In genomic region chr12:91566328-91567099, GRCh38 we compare ENCODE assay signal across 21 cellular contexts.
DNase-seq lines count a peak whose midpoint lies in the region; ATAC-seq and TF ChIP-seq lines count a peak whose summit lies in the region.
"Had no signal": no experiment of that assay in that cellular context is flagged by ENCODE, and none has a peak within 500 bp of the region (broad histone marks: within the 10 kb centered on the region; RNA-seq: fewer than 3 reads in every experiment).

No MANE protein-coding gene starts in this region.

- no peaks in the 10 kb centered on the region for H3K36me3 ChIP-seq in HEK293 (ENCODE audit: control insufficient read depth in 2 of 2, insufficient read depth in 1 of 2, low read length in 2 of 2)
- H3K36me3 ChIP-seq in aorta (ENCODE audit: control insufficient read depth in 1 of 2, insufficient read depth in 2 of 2, low read length in 1 of 2) = no peaks in the 10 kb centered on the region
- no peaks in the 10 kb centered on the region for H3K36me3 ChIP-seq in esophagus squamous epithelium
- H3K36me3 ChIP-seq: BLaER1 treated with 17β-estradiol and CSF1 and Interleukin-3, amounts not matched to agents 10 nM and 100 nM had no signal

- intact Hi-C loops in aorta (cut with DNase I) (loop anchor here in 1 of 2 donors (10.0 kb wide), 1 partner anchor 1028 kb away; no protein-coding TSS in a partner anchor), esophagus squamous epithelium (cut with DNase I) (no loop called here)

- no peak for ATAC-seq in aorta (ENCODE audit: low FRiP score)
- ATAC-seq: CD8-positive, alpha-beta T cell; HepG2 had no signal

- TF ChIP-seq POLR2A in esophagus squamous epithelium (IDR thresholded peaks at IDR 0.05) = no peak

- H3K27me3 ChIP-seq in aorta (ENCODE audit: control insufficient read depth in 1 of 2, insufficient read depth in 2 of 2, low read length in 1 of 2) (no peaks in the 10 kb centered on the region), esophagus squamous epithelium (no peaks in the 10 kb centered on the region)
- H3K27me3 ChIP-seq: BLaER1 treated with 17β-estradiol and CSF1 and Interleukin-3, amounts not matched to agents 10 nM and 100 nM had no signal

- H3K9me3 Mint-ChIP-seq in nephron progenitor cell = peaks cover 7% of the 10 kb centered on the region
- H3K9me3 Mint-ChIP-seq: CD8-positive, alpha-beta T cell; HFFc6 had no signal

- no peaks in the 10 kb centered on the region for H3K9me3 ChIP-seq in HEK293 (ENCODE audit: control insufficient read depth, insufficient read depth, low read depth, low read length)
- H3K9me3 ChIP-seq in aorta (ENCODE audit: control insufficient read depth, low read length) = no peaks in the 10 kb centered on the region
- no peaks in the 10 kb centered on the region for H3K9me3 ChIP-seq in esophagus squamous epithelium
- H3K9me3 ChIP-seq: BLaER1 treated with 17β-estradiol and CSF1 and Interleukin-3, amounts not matched to agents 10 nM and 100 nM had no signal

- H3K36me3 Mint-ChIP-seq in nephron progenitor cell (ENCODE audit: low read depth) = no peaks in the 10 kb centered on the region
- H3K36me3 Mint-ChIP-seq: IgD-negative memory B cell had no signal

- no peak overlapping the region for H3K4me3 ChIP-seq in HEK293 (ENCODE audit: low read depth, low read length)
- H3K4me3 ChIP-seq in aorta (ENCODE audit: low read length in 2 of 2) = no peak overlapping the region
- no peak overlapping the region for H3K4me3 ChIP-seq in esophagus squamous epithelium
- H3K4me3 ChIP-seq: BLaER1 treated with 17β-estradiol and CSF1 and Interleukin-3, amounts not matched to agents 10 nM and 100 nM; GM23248 had no signal

- CTCF ChIA-PET in HEK293 (lab: Yijun Ruan, JAX) = interaction anchor here (0.6 to 0.7 kb wide), 2 partner anchors 265 to 568 kb away, joined by 3 to 5 read pairs; no protein-coding TSS in a partner anchor

- DNase-seq in caudate nucleus (lab: John Stamatoyannopoulos, UW) = peak in 1 of 61 donors; percentile 11
- no peak for DNase-seq in nephron progenitor cell
- peak; percentile 20 for DNase-seq in superior temporal gyrus (ENCODE audit: extremely low spot score)
- no peak for DNase-seq in D341Med (ENCODE audit: low spot score)
- DNase-seq in OCI-M1 (lab: John Stamatoyannopoulos, UW) = no peak
- no peak for DNase-seq in aorta
- DNase-seq in esophagus squamous epithelium (lab: John Stamatoyannopoulos, UW) = no peak
- DNase-seq: Calu3; CD8-positive, alpha-beta T cell; DMS 273 treated with DMSO at 0.1 percent for 48 hours; DMS53; DND-41; EL; GM23248; HCEC 1CT; HFFc6 had no signal

- no peaks in the 10 kb centered on the region for H3K4me1 ChIP-seq in HEK293 (ENCODE audit: control insufficient read depth, insufficient read depth, low read length)
- H3K4me1 ChIP-seq in aorta (ENCODE audit: control insufficient read depth in 1 of 2, insufficient read depth in 2 of 2, low read length in 2 of 2) = no peaks in the 10 kb centered on the region
- no peaks in the 10 kb centered on the region for H3K4me1 ChIP-seq in esophagus squamous epithelium

- H3K27me3 Mint-ChIP-seq in nephron progenitor cell (ENCODE audit: low read depth, poor library complexity) = peaks cover 4% of the 10 kb centered on the region
- H3K27me3 Mint-ChIP-seq: IgD-negative memory B cell had no signal

- H3K4me1 Mint-ChIP-seq in nephron progenitor cell = peaks cover 19% of the 10 kb centered on the region

- no peak for TF ChIP-seq CTCF in HEK293 (tag by site-specific recombination; IDR thresholded peaks at IDR 0.05)
- no peak for TF ChIP-seq CTCF in nephron progenitor cell (IDR thresholded peaks at IDR 0.05)
- no peak for TF ChIP-seq CTCF in esophagus squamous epithelium (IDR thresholded peaks at IDR 0.05)

- POLR2A ChIA-PET in HEK293 (lab: Yijun Ruan, JAX) = no interaction called here

- H3K27ac ChIP-seq in HEK293 (ENCODE audit: extremely low read depth, low read depth, low read length) = no peak overlapping the region
- peak overlapping the region; percentile 14 for H3K27ac ChIP-seq in caudate nucleus (ENCODE audit: low read depth, low read length)
- no peak overlapping the region for H3K27ac ChIP-seq in aorta (ENCODE audit: low read depth in 1 of 2, low read length in 2 of 2)
- no peak overlapping the region for H3K27ac ChIP-seq in esophagus squamous epithelium
- H3K27ac ChIP-seq: BLaER1 treated with 17β-estradiol and CSF1 and Interleukin-3, amounts not matched to agents 10 nM and 100 nM; GM23248 had no signal

- WGBS in aorta, 2 donors = 61 to 74% methylated on average over 6 of the region's 6 CpGs
- WGBS in esophagus squamous epithelium, 2 donors = 74 to 79% methylated on average over 6 of the region's 6 CpGs

- no peak overlapping the region for H3K4me3 Mint-ChIP-seq in nephron progenitor cell
- H3K4me3 Mint-ChIP-seq: B cell; CD8-positive, alpha-beta T cell; HFFc6; IgD-negative memory B cell had no signal

- H3K27ac Mint-ChIP-seq in nephron progenitor cell = peak overlapping the region; percentile 64
- H3K27ac Mint-ChIP-seq: B cell; CD8-positive, alpha-beta T cell; HFFc6; IgD-negative memory B cell had no signal

TF ChIP-seq in HEK293, 187 proteins besides CTCF, POLR2A, EP300 and RAD21:
- no peak for TF ChIP-seq ZNF211 (tag by site-specific recombination; IDR thresholded peaks at IDR 0.05; ENCODE audit: low read depth)
- TF ChIP-seq ZNF366 (tag by site-specific recombination; conservative IDR thresholded peaks at IDR 0.05) = 0 out of 2 replicates have a peak, but pooled peaks have one; percentile 23
TF ChIP-seq in HEK293: peak in this region for 1.
